Comparison of ENCODE assay signal across 15 cellular contexts in genomic region chrX:74250574-74250973, GRCh38. TPM values are rescaled to one million over a fixed set of nuclear protein-coding genes. Genes with fewer than 3 reads are reported as not detected.
DNase-seq lines count a peak whose midpoint lies in the region; ATAC-seq, FAIRE-seq and TF ChIP-seq lines count a peak whose summit lies in the region.
"Had no signal": no experiment of that assay in that cellular context is flagged by ENCODE, and none has a peak within 500 bp of the region (broad histone marks: within the 10 kb centered on the region; RNA-seq: fewer than 3 reads in every experiment).

No MANE protein-coding gene starts in this region.

- H3K4me3 Mint-ChIP-seq in Calu3 (ENCODE audit: low read depth, unreplicated experiment) = no peak overlapping the region
- H3K4me3 Mint-ChIP-seq: activated naive CD8-positive, alpha-beta T cell had no signal

- intact Hi-C loops in Calu3 (cut with micrococcal nuclease; ENCODE audit: unreplicated experiment) (no loop called here), sigmoid colon (cut with DNase I) (no loop called here), kidney (cut with DNase I) (no loop called here)

- peaks cover 28% of the 10 kb centered on the region for H3K4me1 ChIP-seq in RWPE2 (ENCODE audit: insufficient read depth, poor library complexity, severe bottlenecking)
- H3K4me1 ChIP-seq in sigmoid colon = peaks cover 0 to 37% (median 26%) of the 10 kb centered on the region in 4 donors
- peaks cover 6 to 11% of the 10 kb centered on the region in 2 donors for H3K4me1 ChIP-seq in kidney (ENCODE audit: control insufficient read depth in 1 of 2, insufficient read depth in 1 of 2, low read depth in 1 of 2, low read length in 2 of 2)
- H3K4me1 ChIP-seq: BLaER1 had no signal

- H3K27me3 Mint-ChIP-seq in Calu3 (ENCODE audit: unreplicated experiment) = no peaks in the 10 kb centered on the region
- H3K27me3 Mint-ChIP-seq: activated naive CD8-positive, alpha-beta T cell had no signal

- no TSS peak for BruUV-seq in Calu3 (replicated peaks; lab: Mats Ljungman, UMichigan)

- H3K9me3 Mint-ChIP-seq in Calu3 (ENCODE audit: low read depth, unreplicated experiment) = no peaks in the 10 kb centered on the region

- 0 out of 2 replicates have a peak, but pooled peaks cover 9% of the 10 kb centered on the region for H3K36me3 ChIP-seq in RWPE2 (ENCODE audit: low read depth)
- peaks cover 0 to 3% (median 0%) of the 10 kb centered on the region in 4 donors for H3K36me3 ChIP-seq in sigmoid colon
- H3K36me3 ChIP-seq in kidney (ENCODE audit: control insufficient read depth in 1 of 2, insufficient read depth in 2 of 2, low read length in 2 of 2) = no peaks in the 10 kb centered on the region

- no peak for TF ChIP-seq POLR2A in sigmoid colon (IDR thresholded peaks at IDR 0.05)

- CTCF ChIA-PET in Calu3 (lab: Charles Lee) = interaction anchor here (0.7 kb wide), 1 partner anchor 41 kb away, joined by 3 read pairs; no protein-coding TSS in a partner anchor

- TF ChIP-seq CTCF in Calu3 (IDR thresholded peaks at IDR 0.05; ENCODE audit: unreplicated experiment) (no peak), RWPE2 (IDR thresholded peaks at IDR 0.05; ENCODE audit: poor library complexity, severe bottlenecking) (no peak), sigmoid colon (IDR thresholded peaks at IDR 0.05) (no peak), kidney (IDR thresholded peaks at IDR 0.05; ENCODE audit: borderline replicate concordance, extremely low read depth, insufficient read depth) (no peak)

- peak overlapping the region; percentile 67 for H3K27ac Mint-ChIP-seq in Calu3 (ENCODE audit: unreplicated experiment)

- no peak for TF ChIP-seq EP300 in sigmoid colon (IDR thresholded peaks at IDR 0.05)

- no peak for FAIRE-seq in kidney (lab: Jason Lieb, UNC)

- H3K9ac ChIP-seq in kidney (ENCODE audit: low read length in 2 of 2) = no peak overlapping the region
- H3K9ac ChIP-seq: BLaER1 had no signal

- H3K4me3 ChIP-seq in RWPE2 (ENCODE audit: severe bottlenecking) (no peak overlapping the region), sigmoid colon (no peak overlapping the region), kidney (ENCODE audit: low read length in 2 of 2) (no peak overlapping the region)
- H3K4me3 ChIP-seq: BLaER1 had no signal

- no peaks in the 10 kb centered on the region for H3K9me3 ChIP-seq in RWPE2 (ENCODE audit: severe bottlenecking)
- no peaks in the 10 kb centered on the region for H3K9me3 ChIP-seq in sigmoid colon
- H3K9me3 ChIP-seq in kidney (ENCODE audit: control insufficient read depth in 1 of 2, low read length in 2 of 2) = no peaks in the 10 kb centered on the region
- H3K9me3 ChIP-seq: BLaER1 had no signal

- H3K36me3 Mint-ChIP-seq in Calu3 (ENCODE audit: insufficient read depth, unreplicated experiment) = peaks cover 7% of the 10 kb centered on the region

- DNase-seq in Calu3 (no peak), RWPE2 (ENCODE audit: low spot score) (no peak), epithelial cell of prostate (ENCODE audit: low read depth, low spot score) (no peak), sigmoid colon (no peak), kidney (no peak), iPS-NIHi11 (ENCODE audit: low spot score) (no peak), DMS153 treated with DMSO at 0.1 percent for 48 hours (lab: John Stamatoyannopoulos, UW; ENCODE audit: unreplicated experiment) (no peak)
- DNase-seq in activated naive CD4-positive, alpha-beta T cell (lab: John Stamatoyannopoulos, UW) = no peak
- DNase-seq: Karpas-422, NCI-H187, NCI-H774, occipital lobe had no signal

- 77 to 88% methylated on average over 2 of the region's 2 CpGs for WGBS in sigmoid colon, 2 donors

- peaks cover 20% of the 10 kb centered on the region for H3K4me1 Mint-ChIP-seq in Calu3 (ENCODE audit: low read depth, unreplicated experiment)

- H3K27ac ChIP-seq in RWPE2 (ENCODE audit: poor library complexity, severe bottlenecking) (peak overlapping the region; percentile 24), epithelial cell of prostate (peak overlapping the region; percentile 81), sigmoid colon (peak overlapping the region; percentile 42 to 61 (median 53)), kidney (ENCODE audit: low read depth in 2 of 2, low read length in 2 of 2) (peak overlapping the region in 1 of 2 donors; percentile 47)
- H3K27ac ChIP-seq: BLaER1 had no signal

- H3K27me3 ChIP-seq in RWPE2 (ENCODE audit: insufficient read depth, poor library complexity, severe bottlenecking) (no peaks in the 10 kb centered on the region), sigmoid colon (no peaks in the 10 kb centered on the region)

- no peak for ATAC-seq in RWPE2 (ENCODE audit: low read depth)

RNA-seq across cellular contexts. Expression of gene ZCCHC13, which starts 53.4 kb away (rescaled TPM):
- total RNA-seq in Calu3 (2022) (not detected in 2 replicates), sigmoid colon (not detected), kidney (not detected)
- polyA plus RNA-seq in sigmoid colon (not detected), kidney (ENCODE audit: insufficient read depth, low read depth, low replicate concordance) (not detected)
- total RNA-seq: left lobe of liver, occipital lobe had no signal
